Comparison of ENCODE assay signal across 18 cellular contexts in the genomic region with DNA sequence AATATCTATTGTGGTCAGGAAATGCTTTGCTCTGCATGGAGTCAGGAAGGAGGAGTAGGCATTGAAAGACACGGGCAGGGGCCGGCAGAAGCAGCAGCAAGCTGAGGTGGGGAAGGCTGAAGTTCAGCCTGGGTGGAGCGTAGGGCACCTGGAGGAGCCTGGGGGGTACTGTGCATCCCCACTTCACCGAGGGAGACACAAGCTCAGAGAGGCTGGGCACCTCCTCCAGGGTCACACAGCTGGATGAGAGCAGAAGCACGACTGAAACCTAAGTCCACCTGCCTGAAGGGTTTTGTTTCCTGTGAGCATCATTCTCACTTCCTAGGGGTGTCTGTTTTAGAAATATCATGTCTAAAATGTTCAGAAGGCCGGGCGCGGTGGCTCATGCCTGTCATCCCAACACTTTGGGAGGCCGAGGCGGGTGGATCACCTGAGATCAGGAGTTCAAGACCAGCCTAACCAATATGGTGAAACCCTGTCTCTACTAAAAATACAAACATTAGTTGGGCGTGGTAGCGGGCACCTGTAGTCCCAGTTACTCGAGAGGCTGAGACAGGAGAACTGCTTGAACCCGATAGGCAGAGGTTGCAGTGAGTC.
A peak's percentile ranks its signal among the peaks of the same experiment; 100 is the strongest.
DNase-seq lines count a peak whose midpoint lies in the region; ATAC-seq and TF ChIP-seq lines count a peak whose summit lies in the region.
"Had no signal": no experiment of that assay in that cellular context is flagged by ENCODE, and none has a peak within 500 bp of the region (broad histone marks: within the 10 kb centered on the region; RNA-seq: fewer than 3 reads in every experiment).

No MANE protein-coding gene starts in this region.

- H3K4me1 ChIP-seq in GM23338 (ENCODE audit: insufficient read depth) = peaks cover 6% of the 10 kb centered on the region; the same call in 1 of the 2 replicates
- peaks cover 8% of the 10 kb centered on the region for H3K4me1 ChIP-seq in OCI-LY3 (ENCODE audit: low read length)
- H3K4me1 ChIP-seq: HAP-1 had no signal

- no peak for DNase-seq in GM23338 (ENCODE audit: low spot score)
- DNase-seq in left lobe of liver (ENCODE audit: low spot score) = peak; percentile 21
- peak; percentile 28 for DNase-seq in sciatic nerve (ENCODE audit: low spot score)
- no peak for DNase-seq in SKM-1 treated with dmso at 0.1 percent for 144 hours (lab: John Stamatoyannopoulos, UW; ENCODE audit: unreplicated experiment)
- DNase-seq: C1 segment of cervical spinal cord; CD8-positive, alpha-beta memory T cell; DMS53; EL; NCI-H1105; NCI-H2081 treated with DMSO at 0.1 percent for 48 hours; NCI-H446 treated with DMSO at 0.1 percent for 48 hours; NK-92 treated with Interleukin-12 subunit alpha and Interleukin-12 subunit beta, amount 100 ng/mL, for 24 hours; OCI-M1; Right ventricle myocardium superior had no signal

- H4K20me1 ChIP-seq in GM23338 (replicated peaks; ENCODE audit: insufficient read depth) (no peaks in the 10 kb centered on the region), OCI-LY3 (ENCODE audit: insufficient read depth, low read length) (no peaks in the 10 kb centered on the region)

- peaks cover 21% of the 10 kb centered on the region for H3K36me3 Mint-ChIP-seq in GM23338 (ENCODE audit: low read depth)
- H3K36me3 Mint-ChIP-seq: CD8-positive, alpha-beta memory T cell had no signal

- H2AFZ ChIP-seq in GM23338 (no peak overlapping the region), OCI-LY3 (ENCODE audit: low read depth, low read length) (no peak overlapping the region)

- H3K9me3 Mint-ChIP-seq in GM23338 = peaks cover 22% of the 10 kb centered on the region
- H3K9me3 Mint-ChIP-seq: CD8-positive, alpha-beta memory T cell had no signal

- ATAC-seq in GM23338 (peak; percentile 66; the same call in 2 of the 3 replicates), left lobe of liver (no peak), sciatic nerve (no peak), GM19397 (IDR thresholded peaks at IDR 0.05; ENCODE audit: unreplicated experiment) (no peak), HG02840 (IDR thresholded peaks at IDR 0.05; ENCODE audit: low FRiP score, unreplicated experiment) (no peak)

- intact Hi-C loops in sciatic nerve (cut with DNase I) = no loop called here

- no peak overlapping the region for H3K9ac ChIP-seq in OCI-LY3 (ENCODE audit: low read length)

- H3K4me2 ChIP-seq in GM23338 (peak overlapping the region; percentile 49; the same call in 1 of the 2 replicates), OCI-LY3 (ENCODE audit: low read length) (peak overlapping the region; percentile 32; the same call in 1 of the 2 replicates)

- H3K4me1 Mint-ChIP-seq in GM23338 = peaks cover 19% of the 10 kb centered on the region
- H3K4me1 Mint-ChIP-seq: CD8-positive, alpha-beta memory T cell had no signal

- peaks cover 3% of the 10 kb centered on the region for H3K27me3 Mint-ChIP-seq in GM23338 (ENCODE audit: insufficient read depth, low read depth, poor library complexity)

- H3F3A ChIP-seq in GM23338 (replicated peaks; ENCODE audit: low read depth) = no peaks in the 10 kb centered on the region

- H3K4me3 ChIP-seq in GM23338 (no peak overlapping the region), OCI-LY3 (ENCODE audit: low read length) (no peak overlapping the region)
- H3K4me3 ChIP-seq: HAP-1 had no signal

- H3K27me3 ChIP-seq in GM23338 (ENCODE audit: insufficient read depth) (no peaks in the 10 kb centered on the region), OCI-LY3 (ENCODE audit: low read depth, low read length) (peaks cover 12% of the 10 kb centered on the region)

- peak overlapping the region; percentile 48; the same call in 1 of the 2 replicates for H3K27ac Mint-ChIP-seq in GM23338

- TF ChIP-seq CTCF in GM23338 (conservative IDR thresholded peaks at IDR 0.05; ENCODE audit: low read depth in 2 of 2) (no peak), OCI-LY3 (IDR thresholded peaks at IDR 0.05; ENCODE audit: low read depth, low read length) (no peak)

- H3K4me3 Mint-ChIP-seq in GM23338 = no peak overlapping the region
- H3K4me3 Mint-ChIP-seq: CD8-positive, alpha-beta memory T cell had no signal

- H3K9me2 ChIP-seq in GM23338 (ENCODE audit: insufficient read depth) = no peaks in the 10 kb centered on the region

- H3K36me3 ChIP-seq in GM23338 (ENCODE audit: insufficient read depth) (no peaks in the 10 kb centered on the region), OCI-LY3 (replicated peaks; ENCODE audit: low read depth, low read length) (no peaks in the 10 kb centered on the region)
- H3K36me3 ChIP-seq: HAP-1 had no signal

- H3K27ac ChIP-seq in GM23338 (ENCODE audit: low read depth) (no peak overlapping the region), OCI-LY3 (ENCODE audit: low read length) (no peak overlapping the region)

- H3K79me2 ChIP-seq in GM23338 (replicated peaks; ENCODE audit: insufficient read depth) = no peaks in the 10 kb centered on the region
- no peaks in the 10 kb centered on the region for H3K79me2 ChIP-seq in OCI-LY3 (ENCODE audit: low read length)

- H3K9me3 ChIP-seq in OCI-LY3 (ENCODE audit: insufficient read depth, low read length) = no peaks in the 10 kb centered on the region
- H3K9me3 ChIP-seq: HAP-1 had no signal

TF ChIP-seq in GM23338, 12 proteins besides CTCF, POLR2A, EP300 and RAD21 (continues in another document):
- no peak for TF ChIP-seq EZH2 (IDR thresholded peaks at IDR 0.05; ENCODE audit: low read depth, unreplicated experiment)
- TF ChIP-seq, protein P1, sequence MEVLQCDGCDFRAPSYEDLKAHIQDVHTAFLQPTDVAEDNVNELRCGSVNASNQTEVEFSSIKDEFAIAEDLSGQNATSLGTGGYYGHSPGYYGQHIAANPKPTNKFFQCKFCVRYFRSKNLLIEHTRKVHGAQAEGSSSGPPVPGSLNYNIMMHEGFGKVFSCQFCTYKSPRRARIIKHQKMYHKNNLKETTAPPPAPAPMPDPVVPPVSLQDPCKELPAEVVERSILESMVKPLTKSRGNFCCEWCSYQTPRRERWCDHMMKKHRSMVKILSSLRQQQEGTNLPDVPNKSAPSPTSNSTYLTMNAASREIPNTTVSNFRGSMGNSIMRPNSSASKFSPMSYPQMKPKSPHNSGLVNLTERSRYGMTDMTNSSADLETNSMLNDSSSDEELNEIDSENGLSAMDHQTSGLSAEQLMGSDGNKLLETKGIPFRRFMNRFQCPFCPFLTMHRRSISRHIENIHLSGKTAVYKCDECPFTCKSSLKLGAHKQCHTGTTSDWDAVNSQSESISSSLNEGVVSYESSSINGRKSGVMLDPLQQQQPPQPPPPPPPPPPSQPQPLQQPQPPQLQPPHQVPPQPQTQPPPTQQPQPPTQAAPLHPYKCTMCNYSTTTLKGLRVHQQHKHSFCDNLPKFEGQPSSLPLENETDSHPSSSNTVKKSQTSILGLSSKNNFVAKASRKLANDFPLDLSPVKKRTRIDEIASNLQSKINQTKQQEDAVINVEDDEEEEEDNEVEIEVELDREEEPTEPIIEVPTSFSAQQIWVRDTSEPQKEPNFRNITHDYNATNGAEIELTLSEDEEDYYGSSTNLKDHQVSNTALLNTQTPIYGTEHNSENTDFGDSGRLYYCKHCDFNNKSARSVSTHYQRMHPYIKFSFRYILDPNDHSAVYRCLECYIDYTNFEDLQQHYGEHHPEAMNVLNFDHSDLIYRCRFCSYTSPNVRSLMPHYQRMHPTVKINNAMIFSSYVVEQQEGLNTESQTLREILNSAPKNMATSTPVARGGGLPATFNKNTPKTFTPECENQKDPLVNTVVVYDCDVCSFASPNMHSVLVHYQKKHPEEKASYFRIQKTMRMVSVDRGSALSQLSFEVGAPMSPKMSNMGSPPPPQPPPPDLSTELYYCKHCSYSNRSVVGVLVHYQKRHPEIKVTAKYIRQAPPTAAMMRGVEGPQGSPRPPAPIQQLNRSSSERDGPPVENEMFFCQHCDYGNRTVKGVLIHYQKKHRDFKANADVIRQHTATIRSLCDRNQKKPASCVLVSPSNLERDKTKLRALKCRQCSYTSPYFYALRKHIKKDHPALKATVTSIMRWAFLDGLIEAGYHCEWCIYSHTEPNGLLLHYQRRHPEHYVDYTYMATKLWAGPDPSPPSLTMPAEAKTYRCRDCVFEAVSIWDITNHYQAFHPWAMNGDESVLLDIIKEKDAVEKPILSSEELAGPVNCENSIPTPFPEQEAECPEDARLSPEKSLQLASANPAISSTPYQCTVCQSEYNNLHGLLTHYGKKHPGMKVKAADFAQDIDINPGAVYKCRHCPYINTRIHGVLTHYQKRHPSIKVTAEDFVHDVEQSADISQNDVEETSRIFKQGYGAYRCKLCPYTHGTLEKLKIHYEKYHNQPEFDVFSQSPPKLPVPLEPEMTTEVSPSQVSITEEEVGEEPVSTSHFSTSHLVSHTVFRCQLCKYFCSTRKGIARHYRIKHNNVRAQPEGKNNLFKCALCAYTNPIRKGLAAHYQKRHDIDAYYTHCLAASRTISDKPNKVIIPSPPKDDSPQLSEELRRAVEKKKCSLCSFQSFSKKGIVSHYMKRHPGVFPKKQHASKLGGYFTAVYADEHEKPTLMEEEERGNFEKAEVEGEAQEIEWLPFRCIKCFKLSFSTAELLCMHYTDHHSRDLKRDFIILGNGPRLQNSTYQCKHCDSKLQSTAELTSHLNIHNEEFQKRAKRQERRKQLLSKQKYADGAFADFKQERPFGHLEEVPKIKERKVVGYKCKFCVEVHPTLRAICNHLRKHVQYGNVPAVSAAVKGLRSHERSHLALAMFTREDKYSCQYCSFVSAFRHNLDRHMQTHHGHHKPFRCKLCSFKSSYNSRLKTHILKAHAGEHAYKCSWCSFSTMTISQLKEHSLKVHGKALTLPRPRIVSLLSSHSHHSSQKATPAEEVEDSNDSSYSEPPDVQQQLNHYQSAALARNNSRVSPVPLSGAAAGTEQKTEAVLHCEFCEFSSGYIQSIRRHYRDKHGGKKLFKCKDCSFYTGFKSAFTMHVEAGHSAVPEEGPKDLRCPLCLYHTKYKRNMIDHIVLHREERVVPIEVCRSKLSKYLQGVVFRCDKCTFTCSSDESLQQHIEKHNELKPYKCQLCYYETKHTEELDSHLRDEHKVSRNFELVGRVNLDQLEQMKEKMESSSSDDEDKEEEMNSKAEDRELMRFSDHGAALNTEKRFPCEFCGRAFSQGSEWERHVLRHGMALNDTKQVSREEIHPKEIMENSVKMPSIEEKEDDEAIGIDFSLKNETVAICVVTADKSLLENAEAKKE (CRISPR knock-in tag; IDR thresholded peaks at IDR 0.05) = no peak
- TF ChIP-seq NANOG (IDR thresholded peaks at IDR 0.05; ENCODE audit: borderline replicate concordance) = no peak
- TF ChIP-seq, protein P2, sequence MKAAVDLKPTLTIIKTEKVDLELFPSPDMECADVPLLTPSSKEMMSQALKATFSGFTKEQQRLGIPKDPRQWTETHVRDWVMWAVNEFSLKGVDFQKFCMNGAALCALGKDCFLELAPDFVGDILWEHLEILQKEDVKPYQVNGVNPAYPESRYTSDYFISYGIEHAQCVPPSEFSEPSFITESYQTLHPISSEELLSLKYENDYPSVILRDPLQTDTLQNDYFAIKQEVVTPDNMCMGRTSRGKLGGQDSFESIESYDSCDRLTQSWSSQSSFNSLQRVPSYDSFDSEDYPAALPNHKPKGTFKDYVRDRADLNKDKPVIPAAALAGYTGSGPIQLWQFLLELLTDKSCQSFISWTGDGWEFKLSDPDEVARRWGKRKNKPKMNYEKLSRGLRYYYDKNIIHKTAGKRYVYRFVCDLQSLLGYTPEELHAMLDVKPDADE (IDR thresholded peaks at IDR 0.05) = no peak
- no peak for TF ChIP-seq STAT1 (IDR thresholded peaks at IDR 0.05; ENCODE audit: unreplicated experiment)
- no peak for TF ChIP-seq EZH2phosphoT487 (IDR thresholded peaks at IDR 0.05; ENCODE audit: unreplicated experiment)
- TF ChIP-seq CREB1 (CRISPR knock-in tag; IDR thresholded peaks at IDR 0.05; ENCODE audit: low read depth) = no peak

Comparison
In these comparisons a context has a peak if more than half of its experiments do, and no peak if none do; other contexts are left out.
1. DNase-seq: peak in left lobe of liver (single experiment) and sciatic nerve (single experiment); none in GM23338 (single experiment) and SKM-1 treated with dmso at 0.1 percent for 144 hours (single experiment).